Comparison of ENCODE assay signal across 8 cellular contexts in genomic region chr9:125189361-125190289, GRCh38. TPM values are rescaled to one million over a fixed set of nuclear protein-coding genes. Genes with fewer than 3 reads are reported as not detected.
DNase-seq lines count a peak whose midpoint lies in the region; ATAC-seq, FAIRE-seq and TF ChIP-seq lines count a peak whose summit lies in the region.

PPP6C (minus strand) TSS chr9:125189803; CDS start chr9:125189718, 85 bp downstream.

- TF ChIP-seq POLR2A in H54 (IDR thresholded peaks at IDR 0.05; ENCODE audit: low read depth, low read length) (peak; percentile 84), Raji (IDR thresholded peaks at IDR 0.05; ENCODE audit: insufficient read depth, low read depth, low read length) (peak; percentile 57)

- ATAC-seq in stimulated activated naive CD8-positive, alpha-beta T cell treated with anti-CD3 and anti-CD28 coated beads, Interleukin-15, amount 100 ng/mL, for 72 hours: peak; percentile 98

- H3K4me1 Mint-ChIP-seq in nephron progenitor cell: peaks cover 26% of the 10 kb centered on the region
- H3K4me1 Mint-ChIP-seq in stimulated activated naive CD8-positive, alpha-beta T cell treated with anti-CD3 and anti-CD28 coated beads, Interleukin-15, amount 100 ng/mL, for 72 hours: peaks cover 65% of the 10 kb centered on the region

- DNase-seq in ELR (ENCODE audit: low read depth): peak; percentile 98
- DNase-seq in H54 (ENCODE audit: insufficient read length, low spot score): peak; percentile 99
- peak; percentile 93 for DNase-seq in LoVo (ENCODE audit: low spot score)
- peak; percentile 95 for DNase-seq in activated effector memory CD4-positive, alpha-beta T cell treated with Interleukin-2 at 50 U/mL for 16 hours
- peak; percentile 95 for DNase-seq in fibroblast of the aortic adventitia (ENCODE audit: low read depth)
- DNase-seq in nephron progenitor cell: peak; percentile 96
- DNase-seq in stimulated activated naive CD8-positive, alpha-beta T cell treated with anti-CD3 and anti-CD28 coated beads, Interleukin-15, amount 100 ng/mL, for 72 hours: peak; percentile 97

- H3K4me3 Mint-ChIP-seq in nephron progenitor cell: peak within 1 kb of the TSS; percentile 96
- H3K4me3 Mint-ChIP-seq in stimulated activated naive CD8-positive, alpha-beta T cell treated with anti-CD3 and anti-CD28 coated beads, Interleukin-15, amount 100 ng/mL, for 72 hours: peak within 1 kb of the TSS; percentile 87 to 95

- H3K9me3 Mint-ChIP-seq in nephron progenitor cell: no peaks in the 10 kb centered on the region
- no peaks in the 10 kb centered on the region for H3K9me3 Mint-ChIP-seq in stimulated activated naive CD8-positive, alpha-beta T cell treated with anti-CD3 and anti-CD28 coated beads, Interleukin-15, amount 100 ng/mL, for 72 hours

- peak within 1 kb of the TSS; percentile 95 for H3K4me3 ChIP-seq in fibroblast of the aortic adventitia (ENCODE audit: low read depth, low read length)

- peak within 1 kb of the TSS; percentile 90 for H3K27ac Mint-ChIP-seq in nephron progenitor cell
- peak within 1 kb of the TSS; percentile 88 to 97 for H3K27ac Mint-ChIP-seq in stimulated activated naive CD8-positive, alpha-beta T cell treated with anti-CD3 and anti-CD28 coated beads, Interleukin-15, amount 100 ng/mL, for 72 hours

- no peaks in the 10 kb centered on the region for H3K36me3 Mint-ChIP-seq in nephron progenitor cell (ENCODE audit: low read depth)

- peak; percentile 66 for FAIRE-seq in H54 (lab: Jason Lieb, UNC)

- TF ChIP-seq CTCF in fibroblast of the aortic adventitia (IDR thresholded peaks at IDR 0.05; ENCODE audit: insufficient read depth, low read length): peak; percentile 70
- TF ChIP-seq CTCF in nephron progenitor cell (IDR thresholded peaks at IDR 0.05): peak; percentile 44

- H3K27me3 Mint-ChIP-seq in nephron progenitor cell (ENCODE audit: low read depth, poor library complexity): no peaks in the 10 kb centered on the region
- no peaks in the 10 kb centered on the region for H3K27me3 Mint-ChIP-seq in stimulated activated naive CD8-positive, alpha-beta T cell treated with anti-CD3 and anti-CD28 coated beads, Interleukin-15, amount 100 ng/mL, for 72 hours

RNA-seq across cellular contexts. Expression of gene PPP6C, which starts in this region (rescaled TPM):
- 28.0 and 28.5 TPM in 2 replicates for total RNA-seq in fibroblast of the aortic adventitia (ENCODE audit: low replicate concordance)

Comparison
In these comparisons a context has a peak if more than half of its experiments do, and no peak if none do; other contexts are left out.
1. Peak in every context shown above with its lines: DNase-seq, ATAC-seq and H3K4me3 ChIP-seq.